ENCODE assay signal across 16 cellular contexts in genomic region chr7:139091677-139091996, GRCh38. TPM values are rescaled to one million over a fixed set of nuclear protein-coding genes. Genes with fewer than 3 reads are reported as not detected.
DNase-seq lines count a peak whose midpoint lies in the region; ATAC-seq and TF ChIP-seq lines count a peak whose summit lies in the region.
"Had no signal": no experiment of that assay in that cellular context is flagged by ENCODE, and none has a peak within 500 bp of the region (broad histone marks: within the 10 kb centered on the region; RNA-seq: fewer than 3 reads in every experiment).

No MANE protein-coding gene starts in this region.

- peaks cover 91% of the 10 kb centered on the region for H3K36me3 Mint-ChIP-seq in activated CD4-positive, alpha-beta T cell treated with anti-CD3 and anti-CD28 coated beads for 36 hours (ENCODE audit: low read depth)
- peaks cover 93% of the 10 kb centered on the region for H3K36me3 Mint-ChIP-seq in dendritic cell treated with granulocyte-macrophage colony-stimulating factor and Interleukin-4, amounts not matched to agents 40 ng/mL and 50 ng/mL, for 4 days (ENCODE audit: low read depth)
- H3K36me3 Mint-ChIP-seq in progenitor cell of endocrine pancreas (ENCODE audit: insufficient read depth), result peaks cover 27% of the 10 kb centered on the region

- H3K4me1 ChIP-seq in Peyer's patch, result peaks cover 0 to 13% (median 5%) of the 10 kb centered on the region in 4 donors

- POLR2A ChIA-PET in activated CD4-positive, alpha-beta T cell treated with anti-CD3 and anti-CD28 coated beads for 36 hours (lab: Charles Lee), result interaction anchor here (0.6 kb wide), 1 partner anchor 11 kb away, joined by 4 read pairs; no protein-coding TSS in a partner anchor

- no peaks in the 10 kb centered on the region for H3K27me3 Mint-ChIP-seq in activated CD4-positive, alpha-beta T cell treated with anti-CD3 and anti-CD28 coated beads for 36 hours
- H3K27me3 Mint-ChIP-seq in dendritic cell treated with granulocyte-macrophage colony-stimulating factor and Interleukin-4, amounts not matched to agents 40 ng/mL and 50 ng/mL, for 4 days, result no peaks in the 10 kb centered on the region
- H3K27me3 Mint-ChIP-seq in progenitor cell of endocrine pancreas, result no peaks in the 10 kb centered on the region

- H3K9me3 ChIP-seq in Peyer's patch, result no peaks in the 10 kb centered on the region
- H3K9me3 ChIP-seq: esophagus muscularis mucosa, thoracic aorta had no signal

- no peak for ATAC-seq in activated CD4-positive, alpha-beta T cell treated with anti-CD3 and anti-CD28 coated beads for 36 hours
- ATAC-seq in GM19035 (IDR thresholded peaks at IDR 0.05; ENCODE audit: unreplicated experiment), result no peak

- no peaks in the 10 kb centered on the region for H3K27me3 ChIP-seq in Peyer's patch
- H3K27me3 ChIP-seq: esophagus muscularis mucosa had no signal

- intact Hi-C loops in activated CD4-positive, alpha-beta T cell treated with anti-CD3 and anti-CD28 coated beads for 36 hours (cut with DNase I, micrococcal nuclease), result no loop called here
- intact Hi-C loops in dendritic cell treated with granulocyte-macrophage colony-stimulating factor and Interleukin-4, amounts not matched to agents 40 ng/mL and 50 ng/mL, for 4 days (cut with micrococcal nuclease), result loop anchor here (2.0 kb wide), 1 partner anchor 13 kb away; no protein-coding TSS in a partner anchor

- peaks cover 13% of the 10 kb centered on the region for H3K9me3 Mint-ChIP-seq in activated CD4-positive, alpha-beta T cell treated with anti-CD3 and anti-CD28 coated beads for 36 hours (ENCODE audit: low read depth)
- H3K9me3 Mint-ChIP-seq in dendritic cell treated with granulocyte-macrophage colony-stimulating factor and Interleukin-4, amounts not matched to agents 40 ng/mL and 50 ng/mL, for 4 days, result peaks cover 18% of the 10 kb centered on the region
- H3K9me3 Mint-ChIP-seq in progenitor cell of endocrine pancreas (ENCODE audit: low read depth), result no peaks in the 10 kb centered on the region

- H3K4me3 ChIP-seq in Peyer's patch, result no peak overlapping the region
- H3K4me3 ChIP-seq: esophagus muscularis mucosa, thoracic aorta had no signal

- H3K4me3 Mint-ChIP-seq in activated CD4-positive, alpha-beta T cell treated with anti-CD3 and anti-CD28 coated beads for 36 hours, result peak overlapping the region; percentile 70
- H3K4me3 Mint-ChIP-seq in dendritic cell treated with granulocyte-macrophage colony-stimulating factor and Interleukin-4, amounts not matched to agents 40 ng/mL and 50 ng/mL, for 4 days, result no peak overlapping the region
- H3K4me3 Mint-ChIP-seq in progenitor cell of endocrine pancreas (ENCODE audit: low read depth), result no peak overlapping the region
- H3K4me3 Mint-ChIP-seq: neural crest cell had no signal

- CTCF ChIA-PET in activated CD4-positive, alpha-beta T cell treated with anti-CD3 and anti-CD28 coated beads for 36 hours (lab: Charles Lee), result interaction anchor here (0.8 to 1.9 kb wide), 2 partner anchors 17 to 268 kb away, joined by 3 to 9 read pairs; partner anchors contain the start of gene LUC7L2

- peak overlapping the region; percentile 92 for H3K27ac Mint-ChIP-seq in activated CD4-positive, alpha-beta T cell treated with anti-CD3 and anti-CD28 coated beads for 36 hours
- peak overlapping the region; percentile 44 for H3K27ac Mint-ChIP-seq in dendritic cell treated with granulocyte-macrophage colony-stimulating factor and Interleukin-4, amounts not matched to agents 40 ng/mL and 50 ng/mL, for 4 days
- H3K27ac Mint-ChIP-seq in progenitor cell of endocrine pancreas, result peak overlapping the region; percentile 94

- DNase-seq in activated CD4-positive, alpha-beta T cell treated with anti-CD3 and anti-CD28 coated beads for 36 hours, result no peak
- no peak for DNase-seq in activated CD4-positive, alpha-beta T cell treated with anti-CD3 and anti-CD28 coated beads for 48 hours
- DNase-seq in Peyer's patch (no peak), progenitor cell of endocrine pancreas (ENCODE audit: low spot score, unreplicated experiment) (no peak), KG1 (lab: John Stamatoyannopoulos, UW) (no peak), NCI-H2196 (lab: John Stamatoyannopoulos, UW; ENCODE audit: unreplicated experiment) (no peak)
- DNase-seq: activated CD4-positive, CD25-positive, alpha-beta regulatory T cell treated with anti-CD3 and anti-CD28 coated beads, Interleukin-2, amount 50 U/mL, for 72 hours; Calu3; H7; MV-4-11 had no signal

- no peak for TF ChIP-seq POLR2A in Peyer's patch (IDR thresholded peaks at IDR 0.05)

- peaks cover 89% of the 10 kb centered on the region for H3K4me1 Mint-ChIP-seq in activated CD4-positive, alpha-beta T cell treated with anti-CD3 and anti-CD28 coated beads for 36 hours
- peaks cover 77% of the 10 kb centered on the region for H3K4me1 Mint-ChIP-seq in dendritic cell treated with granulocyte-macrophage colony-stimulating factor and Interleukin-4, amounts not matched to agents 40 ng/mL and 50 ng/mL, for 4 days (ENCODE audit: low read depth)
- H3K4me1 Mint-ChIP-seq in progenitor cell of endocrine pancreas (ENCODE audit: low read depth), result peaks cover 44% of the 10 kb centered on the region

- peak overlapping the region; percentile 14 to 40 (median 24) for H3K27ac ChIP-seq in Peyer's patch
- H3K27ac ChIP-seq: esophagus muscularis mucosa, thoracic aorta had no signal

- H3K36me3 ChIP-seq in Peyer's patch, result peaks cover 0 to 34% (median 0%) of the 10 kb centered on the region in 3 donors

- TF ChIP-seq CTCF in Peyer's patch (IDR thresholded peaks at IDR 0.05) (no peak), progenitor cell of endocrine pancreas (IDR thresholded peaks at IDR 0.05; ENCODE audit: unreplicated experiment) (no peak)

RNA-seq across cellular contexts. Expression of gene ZC3HAV1, which starts 17.9 kb away (rescaled TPM):
- 100 to 1,000 TPM; 110 to 120 TPM for total RNA-seq in activated CD4-positive, alpha-beta T cell treated with anti-CD3 and anti-CD28 coated beads for 36 hours
- 10 to 100 TPM; 23.5 to 42.1 (median 32.7) TPM for total RNA-seq in Peyer's patch
- 41.2 and 44.6 TPM in 2 replicates for total RNA-seq in progenitor cell of endocrine pancreas

RNA-seq across cellular contexts. Expression of gene ZC3HAV1L, which starts 55.8 kb away (rescaled TPM):
- total RNA-seq in activated CD4-positive, alpha-beta T cell treated with anti-CD3 and anti-CD28 coated beads for 36 hours, result 10 to 100 TPM; 19.8 to 23.2 TPM
- total RNA-seq in Peyer's patch, result 10 to 100 TPM in 3 of 4 donors, 1 to 10 TPM in 1; 7.7 to 25.6 (median 13.6) TPM
- 16.5 and 18.2 TPM in 2 replicates for total RNA-seq in progenitor cell of endocrine pancreas
- total RNA-seq: A172 had no signal

Comparison
In these comparisons a context has a peak if more than half of its experiments do, and no peak if none do; other contexts are left out.
1. H3K27ac Mint-ChIP-seq: peak in every context shown above with its lines; median percentile 94 in progenitor cell of endocrine pancreas; 92 in activated CD4-positive, alpha-beta T cell treated with anti-CD3 and anti-CD28 coated beads for 36 hours; 44 in dendritic cell treated with granulocyte-macrophage colony-stimulating factor and Interleukin-4, amounts not matched to agents 40 ng/mL and 50 ng/mL, for 4 days.